ENCODE assay signal across 8 cellular contexts in genomic region chr20:49616154-49617007, GRCh38.
"Had no signal": no experiment of that assay in that cellular context is flagged by ENCODE, and none has a peak within 500 bp of the region (broad histone marks: within the 10 kb centered on the region; RNA-seq: fewer than 3 reads in every experiment).

No MANE protein-coding gene starts in this region.

- H3K27me3 ChIP-seq: breast epithelium, left lung had no signal

- H3K9me3 ChIP-seq: breast epithelium, left lung had no signal

- H3K4me1 ChIP-seq: breast epithelium had no signal

- DNase-seq: activated CD4-positive, alpha-beta memory T cell treated with anti-CD3 and anti-CD28 coated beads, Interleukin-2, amount 10 ng/mL, durations not matched to agents 7 days and 5 days; activated CD4-positive, CD25-positive, alpha-beta regulatory T cell treated with anti-CD3 and anti-CD28 coated beads, Interleukin-2, amount 50 U/mL, for 72 hours; activated T-cell treated with anti-CD3 and anti-CD28 coated beads, Interleukin-2, amount 50 U/mL, for 72 hours; left lung; mesenchymal stem cell; SW 1271 had no signal

- H3K4me3 ChIP-seq: breast epithelium, left lung, skin epidermis had no signal

- H3K27ac ChIP-seq: breast epithelium, left lung, skin epidermis had no signal

- H3K36me3 ChIP-seq: breast epithelium, left lung had no signal
